In the genomic region with DNA sequence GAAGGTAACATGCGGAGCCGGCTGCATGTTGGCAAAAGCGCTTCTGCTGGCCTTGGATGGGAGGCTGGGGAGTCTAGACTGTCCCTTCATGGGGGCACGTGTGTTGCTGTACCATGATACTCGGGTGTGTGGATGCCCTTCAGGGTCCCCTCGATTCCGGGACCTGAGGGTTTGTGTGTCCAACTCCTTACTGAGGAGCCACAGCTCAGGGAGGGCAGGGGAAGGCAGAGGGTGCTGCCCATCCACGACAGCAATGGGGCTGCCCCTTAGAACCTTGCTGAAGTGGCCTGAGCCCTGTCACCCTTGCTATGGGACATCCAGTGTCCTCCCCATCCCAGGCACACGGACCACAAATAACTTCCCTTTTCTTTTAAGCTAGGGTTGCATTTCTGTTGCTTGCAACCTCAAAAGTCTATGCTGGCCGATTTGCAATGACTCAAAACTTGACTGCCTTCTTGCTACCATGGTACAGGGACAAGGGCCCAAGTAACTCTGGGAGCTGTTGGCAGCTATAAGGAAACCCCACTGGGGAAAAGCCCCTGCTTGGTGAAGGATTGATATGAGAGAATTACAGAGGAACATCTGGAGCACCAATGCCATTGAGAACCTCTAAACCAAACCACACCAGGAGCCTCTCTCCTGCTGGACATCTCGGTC, we compare ENCODE assay signal across 16 cellular contexts. TPM values are rescaled to one million over a fixed set of nuclear protein-coding genes. Genes with fewer than 3 reads are reported as not detected.
DNase-seq lines count a peak whose midpoint lies in the region; ATAC-seq lines count a peak whose summit lies in the region.
"Had no signal": no experiment of that assay in that cellular context is flagged by ENCODE, and none has a peak within 500 bp of the region (broad histone marks: within the 10 kb centered on the region; RNA-seq: fewer than 3 reads in every experiment).

No MANE protein-coding gene starts in this region.

- POLR2A ChIA-PET in activated naive CD8-positive, alpha-beta T cell treated with anti-CD3 and anti-CD28 coated beads, Interleukin-2, amount 10 ng/mL, durations not matched to agents 7 days and 5 days (lab: Charles Lee), result no interaction called here

- peaks cover 0 to 3% of the 10 kb centered on the region in 2 donors for H3K9me3 Mint-ChIP-seq in activated T-cell treated with anti-CD3 and anti-CD28 coated beads, Interleukin-2, amount 50 U/mL, for 72 hours
- H3K9me3 Mint-ChIP-seq in activated naive CD8-positive, alpha-beta T cell treated with anti-CD3 and anti-CD28 coated beads, Interleukin-2, amount 10 ng/mL, durations not matched to agents 7 days and 5 days, result peaks cover 3% of the 10 kb centered on the region

- no peaks in the 10 kb centered on the region for H3K27me3 Mint-ChIP-seq in activated T-cell treated with anti-CD3 and anti-CD28 coated beads, Interleukin-2, amount 50 U/mL, for 72 hours (ENCODE audit: low read depth)
- H3K27me3 Mint-ChIP-seq in activated naive CD8-positive, alpha-beta T cell treated with anti-CD3 and anti-CD28 coated beads, Interleukin-2, amount 10 ng/mL, durations not matched to agents 7 days and 5 days, result no peaks in the 10 kb centered on the region

- peak overlapping the region; percentile 26 for H3K27ac Mint-ChIP-seq in activated T-cell treated with anti-CD3 and anti-CD28 coated beads, Interleukin-2, amount 50 U/mL, for 72 hours
- H3K27ac Mint-ChIP-seq in activated naive CD8-positive, alpha-beta T cell treated with anti-CD3 and anti-CD28 coated beads, Interleukin-2, amount 10 ng/mL, durations not matched to agents 7 days and 5 days, result peak overlapping the region; percentile 95

- intact Hi-C loops in sciatic nerve (cut with DNase I), result no loop called here

- H3K4me3 Mint-ChIP-seq in activated T-cell treated with anti-CD3 and anti-CD28 coated beads, Interleukin-2, amount 50 U/mL, for 72 hours, result peak overlapping the region; percentile 54 to 68
- peak overlapping the region; percentile 28 for H3K4me3 Mint-ChIP-seq in activated naive CD8-positive, alpha-beta T cell treated with anti-CD3 and anti-CD28 coated beads, Interleukin-2, amount 10 ng/mL, durations not matched to agents 7 days and 5 days

- H3K4me1 Mint-ChIP-seq in activated T-cell treated with anti-CD3 and anti-CD28 coated beads, Interleukin-2, amount 50 U/mL, for 72 hours (ENCODE audit: low read depth), result peaks cover 57% of the 10 kb centered on the region
- peaks cover 28% of the 10 kb centered on the region for H3K4me1 Mint-ChIP-seq in activated naive CD8-positive, alpha-beta T cell treated with anti-CD3 and anti-CD28 coated beads, Interleukin-2, amount 10 ng/mL, durations not matched to agents 7 days and 5 days

- no peak for ATAC-seq in activated T-cell treated with anti-CD3 and anti-CD28 coated beads, Interleukin-2, amount 50 U/mL, for 72 hours (replicated peaks in 1 of 2)
- no peak for ATAC-seq in activated naive CD8-positive, alpha-beta T cell treated with anti-CD3 and anti-CD28 coated beads, Interleukin-2, amount 10 ng/mL, durations not matched to agents 7 days and 5 days (ENCODE audit: low read depth)
- ATAC-seq in sciatic nerve, result no peak
- ATAC-seq: Panc1, SK-N-SH treated with all-trans-retinoic acid at 6 μM for 48 hours had no signal

- no peak for DNase-seq in activated T-cell treated with anti-CD3 and anti-CD28 coated beads, Interleukin-2, amount 50 U/mL, for 72 hours
- DNase-seq in activated T-cell treated with anti-CD3 and anti-CD28 coated beads for 4 hours, result no peak
- peak; percentile 55 for DNase-seq in MV-4-11 (lab: John Stamatoyannopoulos, UW)
- no peak for DNase-seq in activated naive CD8-positive, alpha-beta T cell treated with anti-CD3 and anti-CD28 coated beads, Interleukin-2, amount 10 ng/mL, durations not matched to agents 7 days and 5 days
- peak; percentile 34 for DNase-seq in sciatic nerve (ENCODE audit: low spot score)
- DNase-seq in NCI-H2227 treated with DMSO at 0.1 percent for 48 hours (lab: John Stamatoyannopoulos, UW), result no peak
- DNase-seq in NCI-H187 treated with DMSO at 0.1 percent for 48 hours (lab: John Stamatoyannopoulos, UW), result no peak
- DNase-seq in medulla oblongata (ENCODE audit: extremely low spot score), result no peak
- DNase-seq: amniotic stem cell; central memory CD4-positive, alpha-beta T cell; COR-L47; NCI-H2081 treated with DMSO at 0.1 percent for 48 hours; NCI-H748 treated with DMSO at 0.1 percent for 48 hours; posterior cingulate gyrus had no signal

- peaks cover 3 to 5% of the 10 kb centered on the region in 2 donors for H3K36me3 Mint-ChIP-seq in activated T-cell treated with anti-CD3 and anti-CD28 coated beads, Interleukin-2, amount 50 U/mL, for 72 hours (ENCODE audit: insufficient read depth in 2 of 2)
- H3K36me3 Mint-ChIP-seq in activated naive CD8-positive, alpha-beta T cell treated with anti-CD3 and anti-CD28 coated beads, Interleukin-2, amount 10 ng/mL, durations not matched to agents 7 days and 5 days, result peaks cover 8% of the 10 kb centered on the region

RNA-seq across cellular contexts. Expression of a gene that starts 43.8 kb away (rescaled TPM):
- 10 to 100 TPM; 11.9 to 12.9 TPM for total RNA-seq in activated T-cell treated with anti-CD3 and anti-CD28 coated beads, Interleukin-2, amount 50 U/mL, for 72 hours
- total RNA-seq in activated naive CD8-positive, alpha-beta T cell treated with anti-CD3 and anti-CD28 coated beads, Interleukin-2, amount 10 ng/mL, durations not matched to agents 7 days and 5 days, result 10 to 100 TPM; 17.3 to 18.5 TPM
- 21.1 TPM for total RNA-seq in sciatic nerve

Comparison
In these comparisons a context has a peak if more than half of its experiments do, and no peak if none do; other contexts are left out.
1. DNase-seq: peak in MV-4-11 (single experiment) and sciatic nerve (single experiment); none in activated T-cell treated with anti-CD3 and anti-CD28 coated beads, Interleukin-2, amount 50 U/mL, for 72 hours (0 of 2), activated T-cell treated with anti-CD3 and anti-CD28 coated beads for 4 hours (single experiment), activated naive CD8-positive, alpha-beta T cell treated with anti-CD3 and anti-CD28 coated beads, Interleukin-2, amount 10 ng/mL, durations not matched to agents 7 days and 5 days (single experiment), NCI-H2227 treated with DMSO at 0.1 percent for 48 hours (single experiment), NCI-H187 treated with DMSO at 0.1 percent for 48 hours (single experiment) and medulla oblongata (single experiment).